Comparison of ENCODE assay signal across 26 cellular contexts in genomic region chr15:41675337-41675736, GRCh38.
"Had no signal": no experiment of that assay in that cellular context is flagged by ENCODE, and none has a peak within 500 bp of the region (broad histone marks: within the 10 kb centered on the region; RNA-seq: fewer than 3 reads in every experiment).

No MANE protein-coding gene starts in this region.

- H3K27me3 Mint-ChIP-seq: activated CD4-positive, alpha-beta memory T cell treated with anti-CD3 and anti-CD28 coated beads for 36 hours; activated CD4-positive, alpha-beta T cell treated with anti-CD3 and anti-CD28 coated beads, Interleukin-2, amount 10 ng/mL, durations not matched to agents 24 days and 14 days; activated naive CD8-positive, alpha-beta T cell; brain had no signal

- H3K27me3 ChIP-seq: Peyer's patch, SJCRH30 had no signal

- H3K27ac Mint-ChIP-seq: T-helper 1 cell treated with Interleukin-12 subunit alpha and Interleukin-12 subunit beta and Interleukin-4 antibody, amounts not matched to agents 30 μg/mL and 1 μg/mL, for 36 hours had no signal

- H3K9me3 ChIP-seq: Peyer's patch, SJCRH30 had no signal

- FAIRE-seq: astrocyte had no signal

- H3K9me3 Mint-ChIP-seq: activated CD4-positive, alpha-beta memory T cell treated with anti-CD3 and anti-CD28 coated beads for 36 hours; activated CD4-positive, alpha-beta T cell treated with anti-CD3 and anti-CD28 coated beads, Interleukin-2, amount 10 ng/mL, durations not matched to agents 24 days and 14 days; T-helper 1 cell treated with Interleukin-12 subunit alpha and Interleukin-12 subunit beta and Interleukin-4 antibody, amounts not matched to agents 30 μg/mL and 1 μg/mL, for 36 hours; WTC11 had no signal

- ATAC-seq: WTC11 had no signal

- DNase-seq: activated CD4-positive, alpha-beta memory T cell treated with anti-CD3 and anti-CD28 coated beads for 36 hours; activated CD4-positive, alpha-beta T cell treated with anti-CD3 and anti-CD28 coated beads, Interleukin-2, amount 10 ng/mL, durations not matched to agents 24 days and 14 days; activated CD4-positive, CD25-positive, alpha-beta regulatory T cell treated with anti-CD3 and anti-CD28 coated beads, Interleukin-2, amount 50 U/mL, for 72 hours; activated effector memory CD4-positive, alpha-beta T cell treated with Interleukin-2 at 50 U/mL for 16 hours; activated naive CD4-positive, alpha-beta T cell treated with Interleukin-2 at 50 U/mL for 16 hours; activated T-cell treated with anti-CD3 and anti-CD28 coated beads, Interleukin-2, amount 50 U/mL, for 48 hours; amygdala; Kasumi-1; NCI-H1105 treated with DMSO at 0.1 percent for 48 hours; NCI-H1436 treated with DMSO at 0.1 percent for 48 hours; NCI-H187; NCI-H2081; NCI-H510A treated with DMSO at 0.1 percent for 48 hours; NCI-H69; NK-92 treated with Interleukin-12 subunit alpha and Interleukin-12 subunit beta, amount 100 ng/mL, for 24 hours; OCI-M1; Peyer's patch; Right ventricle myocardium superior; SJCRH30; T-helper 9 cell had no signal

- H3K4me3 ChIP-seq: Peyer's patch, SJCRH30 had no signal

- H3K27ac ChIP-seq: Peyer's patch, RWPE1, SJCRH30 had no signal

- H3K4me3 Mint-ChIP-seq: activated CD4-positive, alpha-beta memory T cell treated with anti-CD3 and anti-CD28 coated beads for 36 hours; activated CD4-positive, alpha-beta T cell treated with anti-CD3 and anti-CD28 coated beads, Interleukin-2, amount 10 ng/mL, durations not matched to agents 24 days and 14 days; brain; T-helper 1 cell treated with Interleukin-12 subunit alpha and Interleukin-12 subunit beta and Interleukin-4 antibody, amounts not matched to agents 30 μg/mL and 1 μg/mL, for 36 hours; WTC11 had no signal
